Comparison of ENCODE assay signal across 20 cellular contexts in genomic region chr6:44631968-44632367, GRCh38.
"Had no signal": no experiment of that assay in that cellular context is flagged by ENCODE, and none has a peak within 500 bp of the region (broad histone marks: within the 10 kb centered on the region; RNA-seq: fewer than 3 reads in every experiment).

No MANE protein-coding gene starts in this region.

- H3K4me1 ChIP-seq: colonic mucosa, gastroesophageal sphincter, left lung, vagina had no signal

- H3K9me3 ChIP-seq: ascending aorta, colonic mucosa, gastroesophageal sphincter, heart right ventricle, left lung, mucosa of descending colon, neutrophil, tibial artery, vagina had no signal

- H3K27me3 ChIP-seq: ascending aorta, cardiac muscle cell, colonic mucosa, vagina had no signal

- H3K4me3 Mint-ChIP-seq: naive thymus-derived CD4-positive, alpha-beta T cell; stimulated activated memory B cell treated with anti-CD40 and anti-IgM and Interleukin-4, amounts not matched to agents 10 μg/mL and 1 μg/mL and 100 μg/mL, for 72 hours had no signal

- H3K36me3 ChIP-seq: ascending aorta, cardiac muscle cell, colonic mucosa, gastroesophageal sphincter, heart right ventricle, left lung, neutrophil, tibial artery, vagina had no signal

- DNase-seq: activated CD4-positive, alpha-beta T cell treated with anti-CD3 and anti-CD28 coated beads, Interleukin-2, amount 50 U/mL, for 1 hour; activated CD8-positive, alpha-beta memory T cell treated with anti-CD3 and anti-CD28 coated beads for 24 hours; activated naive CD4-positive, alpha-beta T cell treated with Interleukin-2 at 50 U/mL for 16 hours; colonic mucosa; heart right ventricle; kidney; left lung; mammary epithelial cell; mucosa of descending colon; naive thymus-derived CD4-positive, alpha-beta T cell; T1000; tibial artery had no signal

- H3K9me3 Mint-ChIP-seq: stimulated activated memory B cell treated with anti-CD40 and anti-IgM and Interleukin-4, amounts not matched to agents 10 μg/mL and 1 μg/mL and 100 μg/mL, for 72 hours had no signal

- H3K27ac ChIP-seq: ascending aorta, cardiac muscle cell, colonic mucosa, gastroesophageal sphincter, heart right ventricle, left lung, neutrophil, tibial artery, vagina had no signal

- H3K36me3 Mint-ChIP-seq: stimulated activated memory B cell treated with anti-CD40 and anti-IgM and Interleukin-4, amounts not matched to agents 10 μg/mL and 1 μg/mL and 100 μg/mL, for 72 hours had no signal

- FAIRE-seq: endometrium, kidney had no signal

- H3K27ac Mint-ChIP-seq: stimulated activated memory B cell treated with anti-CD40 and anti-IgM and Interleukin-4, amounts not matched to agents 10 μg/mL and 1 μg/mL and 100 μg/mL, for 72 hours had no signal

- ATAC-seq: activated CD4-positive, CD25-positive, alpha-beta regulatory T cell treated with anti-CD3 and anti-CD28 coated beads, Interleukin-2, amount 50 U/mL, for 24 hours; gastroesophageal sphincter; heart right ventricle; left lung; mucosa of descending colon; naive thymus-derived CD4-positive, alpha-beta T cell; stimulated activated memory B cell treated with anti-CD40 and anti-IgM and Interleukin-4, amounts not matched to agents 10 μg/mL and 1 μg/mL and 100 μg/mL, for 72 hours had no signal

- H3K4me3 ChIP-seq: ascending aorta, cardiac muscle cell, colonic mucosa, gastroesophageal sphincter, heart right ventricle, left lung, mucosa of descending colon, tibial artery, vagina had no signal
